In genomic region chr15:58307313-58307961, GRCh38 we compare ENCODE assay signal across 11 cellular contexts.
DNase-seq lines count a peak whose midpoint lies in the region; ATAC-seq and TF ChIP-seq lines count a peak whose summit lies in the region.
"Had no signal": no experiment of that assay in that cellular context is flagged by ENCODE, and none has a peak within 500 bp of the region (broad histone marks: within the 10 kb centered on the region; RNA-seq: fewer than 3 reads in every experiment).

No MANE protein-coding gene starts in this region.

- POLR2A ChIA-PET in A673 (lab: Charles Lee; ENCODE audit: low non-redundant PET): no interaction called here

- no peak overlapping the region for H3K4me3 ChIP-seq in A673 (ENCODE audit: low read depth, low read length, poor library complexity, severe bottlenecking)
- no peak overlapping the region for H3K4me3 ChIP-seq in Jurkat, Clone E6-1 (ENCODE audit: low read length)
- peak overlapping the region; percentile 60 for H3K4me3 ChIP-seq in adipocyte (ENCODE audit: low read length)
- no peak overlapping the region for H3K4me3 ChIP-seq in hepatocyte
- H3K4me3 ChIP-seq: SK-N-MC, upper lobe of right lung had no signal

- no peak overlapping the region for H2AFZ ChIP-seq in hepatocyte

- H3K79me2 ChIP-seq in hepatocyte: no peaks in the 10 kb centered on the region

- ATAC-seq in HG02970 (IDR thresholded peaks at IDR 0.05; ENCODE audit: low FRiP score, unreplicated experiment): no peak
- ATAC-seq: upper lobe of right lung had no signal

- H3K27me3 ChIP-seq in A673 (replicated peaks; ENCODE audit: insufficient read depth, low read depth, low read length, poor library complexity) (no peaks in the 10 kb centered on the region), adipocyte (replicated peaks; ENCODE audit: control insufficient read depth, insufficient read depth, low read length) (peaks cover under 1% of the 10 kb centered on the region), hepatocyte (no peaks in the 10 kb centered on the region)
- H3K27me3 ChIP-seq: upper lobe of right lung had no signal

- no peak for DNase-seq in A673 (ENCODE audit: low spot score)
- peak; percentile 81 for DNase-seq in Jurkat, Clone E6-1 (ENCODE audit: low read depth, low spot score)
- peak; percentile 33 for DNase-seq in adipocyte (ENCODE audit: low read depth)
- DNase-seq in hepatocyte (ENCODE audit: low spot score): no peak
- DNase-seq in NCI-H1092 (lab: John Stamatoyannopoulos, UW): no peak
- DNase-seq in SW480 (ENCODE audit: low spot score): no peak
- no peak for DNase-seq in NCI-H510A treated with DMSO at 0.1 percent for 48 hours (lab: John Stamatoyannopoulos, UW)
- DNase-seq: NCI-H1694, upper lobe of right lung had no signal

- H3K9me2 ChIP-seq in hepatocyte (replicated peaks; ENCODE audit: insufficient read depth): no peaks in the 10 kb centered on the region

- H3K9me3 ChIP-seq in A673 (ENCODE audit: low read depth, low read length, poor library complexity, severe bottlenecking) (no peaks in the 10 kb centered on the region), adipocyte (ENCODE audit: control insufficient read depth, low read length) (no peaks in the 10 kb centered on the region), hepatocyte (ENCODE audit: low read depth) (no peaks in the 10 kb centered on the region)
- H3K9me3 ChIP-seq: upper lobe of right lung had no signal

- TF ChIP-seq CTCF in A673 (conservative IDR thresholded peaks at IDR 0.05; ENCODE audit: low read depth, low read length) (no peak), hepatocyte (IDR thresholded peaks at IDR 0.05; ENCODE audit: poor library complexity) (no peak)

- intact Hi-C loops in A673 (cut with micrococcal nuclease; ENCODE audit: unreplicated experiment): no loop called here

- no peaks in the 10 kb centered on the region for H3K36me3 ChIP-seq in A673 (ENCODE audit: insufficient read depth, low read length, poor library complexity, severe bottlenecking)
- H3K36me3 ChIP-seq in adipocyte (ENCODE audit: control insufficient read depth, insufficient read depth, low read length, severe bottlenecking): no peaks in the 10 kb centered on the region
- H3K36me3 ChIP-seq in hepatocyte (replicated peaks; ENCODE audit: insufficient read depth, low read depth): no peaks in the 10 kb centered on the region
- H3K36me3 ChIP-seq: upper lobe of right lung had no signal

- H4K20me1 ChIP-seq in hepatocyte (ENCODE audit: insufficient read depth, poor library complexity, severe bottlenecking): no peaks in the 10 kb centered on the region

- H3K4me1 ChIP-seq in A673 (ENCODE audit: insufficient read depth, low read length, poor library complexity, severe bottlenecking): peaks cover 37% of the 10 kb centered on the region
- H3K4me1 ChIP-seq in adipocyte (ENCODE audit: control insufficient read depth, insufficient read depth, low read length): peaks cover 26% of the 10 kb centered on the region
- peaks cover 5% of the 10 kb centered on the region for H3K4me1 ChIP-seq in hepatocyte (ENCODE audit: insufficient read depth)
- H3K4me1 ChIP-seq: upper lobe of right lung had no signal

- CTCF ChIA-PET in A673 (lab: Charles Lee): interaction anchor here (0.7 kb wide), 1 partner anchor 11 kb away, joined by 7 read pairs; no protein-coding TSS in a partner anchor

- whole genome bisulfite sequencing in hepatocyte (ENCODE audit: low lambda C conversion rate, missing lambda C conversion rate): 68% methylated on average over 6 of the region's 6 CpGs

- no peak overlapping the region for H3K4me2 ChIP-seq in hepatocyte

- BruUV-seq in A673 (replicated peaks; lab: Mats Ljungman, UMichigan): no TSS peak

- no peak overlapping the region for H3K9ac ChIP-seq in adipocyte (ENCODE audit: low read length)

- peak overlapping the region; percentile 72 for H3K27ac ChIP-seq in A673 (ENCODE audit: low read depth, low read length, poor library complexity, severe bottlenecking)
- H3K27ac ChIP-seq in hepatocyte: peak overlapping the region; percentile 4
- H3K27ac ChIP-seq: SK-N-MC, upper lobe of right lung had no signal

Comparison
In these comparisons a context has a peak if more than half of its experiments do, and no peak if none do; other contexts are left out.
1. DNase-seq: peak in Jurkat, Clone E6-1 (single experiment) and adipocyte (single experiment); none in A673 (single experiment), hepatocyte (single experiment), NCI-H1092 (single experiment), SW480 (single experiment) and NCI-H510A treated with DMSO at 0.1 percent for 48 hours (single experiment).